In genomic region chr11:28627690-28628255, GRCh38 we compare ENCODE assay signal across 1 cellular context.
TF ChIP-seq lines count a peak whose summit lies in the region.

No MANE protein-coding gene starts in this region.

TF ChIP-seq in GM23338, 12 proteins besides CTCF, POLR2A, EP300 and RAD21:
- TF ChIP-seq ZNF462 (CRISPR knock-in tag; IDR thresholded peaks at IDR 0.05) (no peak), NANOG (IDR thresholded peaks at IDR 0.05; ENCODE audit: borderline replicate concordance) (no peak), JUNB (IDR thresholded peaks at IDR 0.05; ENCODE audit: unreplicated experiment) (no peak), STAT1 (IDR thresholded peaks at IDR 0.05; ENCODE audit: unreplicated experiment) (no peak), ETS1 (IDR thresholded peaks at IDR 0.05) (no peak), REST (IDR thresholded peaks at IDR 0.05; ENCODE audit: unreplicated experiment) (no peak), EZH2 (IDR thresholded peaks at IDR 0.05; ENCODE audit: low read depth, unreplicated experiment) (no peak), ZNF114 (CRISPR knock-in tag; IDR thresholded peaks at IDR 0.05) (no peak), POLR2AphosphoS5 (IDR thresholded peaks at IDR 0.05; ENCODE audit: low read depth) (no peak), EZH2phosphoT487 (IDR thresholded peaks at IDR 0.05; ENCODE audit: unreplicated experiment) (no peak), ZNF331 (CRISPR knock-in tag; IDR thresholded peaks at IDR 0.05; ENCODE audit: low read depth) (no peak), CREB1 (CRISPR knock-in tag; IDR thresholded peaks at IDR 0.05; ENCODE audit: low read depth) (no peak)
